Comparison of ENCODE assay signal across 12 cellular contexts in genomic region chr1:224641030-224641429, GRCh38. TPM values are rescaled to one million over a fixed set of nuclear protein-coding genes. Genes with fewer than 3 reads are reported as not detected.
A peak's percentile ranks its signal among the peaks of the same experiment; 100 is the strongest.
DNase-seq lines count a peak whose midpoint lies in the region; ATAC-seq and TF ChIP-seq lines count a peak whose summit lies in the region.
"Had no signal": no experiment of that assay in that cellular context is flagged by ENCODE, and none has a peak within 500 bp of the region (broad histone marks: within the 10 kb centered on the region; RNA-seq: fewer than 3 reads in every experiment).

No MANE protein-coding gene starts in this region.

- peaks cover 9% of the 10 kb centered on the region for H3K4me1 Mint-ChIP-seq in activated CD4-positive, alpha-beta memory T cell treated with anti-CD3 and anti-CD28 coated beads for 36 hours (ENCODE audit: low read depth)
- H3K4me1 Mint-ChIP-seq in activated CD4-positive, alpha-beta memory T cell treated with anti-CD3 and anti-CD28 coated beads, Interleukin-2, amount 10 ng/mL, durations not matched to agents 7 days and 5 days, result peaks cover 18% of the 10 kb centered on the region
- H3K4me1 Mint-ChIP-seq: memory B cell had no signal

- CTCF ChIA-PET in activated CD4-positive, alpha-beta memory T cell treated with anti-CD3 and anti-CD28 coated beads for 36 hours (lab: Charles Lee), result interaction anchor here (0.9 to 1.4 kb wide), 3 partner anchors 128 to 282 kb away, joined by 3 to 7 read pairs (median 3); no protein-coding TSS in a partner anchor
- CTCF ChIA-PET in activated CD4-positive, alpha-beta memory T cell treated with anti-CD3 and anti-CD28 coated beads, Interleukin-2, amount 10 ng/mL, durations not matched to agents 7 days and 5 days (lab: Charles Lee), result interaction anchor here (1.2 to 1.4 kb wide), 3 partner anchors 125 to 210 kb away, joined by 3 read pairs; no protein-coding TSS in a partner anchor

- H3K36me3 ChIP-seq in WERI-Rb-1, result no peaks in the 10 kb centered on the region
- H3K36me3 ChIP-seq: tibial artery had no signal

- TF ChIP-seq CTCF in WERI-Rb-1 (IDR thresholded peaks at IDR 0.05; ENCODE audit: low read depth, low read length) (peak; percentile 62), retinal pigment epithelial cell (conservative IDR thresholded peaks at IDR 0.05; ENCODE audit: low read depth, low read length) (peak; percentile 32), omental fat pad (IDR thresholded peaks at IDR 0.05) (no peak)

- H3K27ac Mint-ChIP-seq in activated CD4-positive, alpha-beta memory T cell treated with anti-CD3 and anti-CD28 coated beads for 36 hours, result no peak overlapping the region
- no peak overlapping the region for H3K27ac Mint-ChIP-seq in activated CD4-positive, alpha-beta memory T cell treated with anti-CD3 and anti-CD28 coated beads, Interleukin-2, amount 10 ng/mL, durations not matched to agents 7 days and 5 days
- H3K27ac Mint-ChIP-seq: memory B cell had no signal

- H3K9me3 ChIP-seq in WERI-Rb-1 (ENCODE audit: severe bottlenecking), result no peaks in the 10 kb centered on the region
- H3K9me3 ChIP-seq: tibial artery had no signal

- peak; percentile 19 for DNase-seq in activated CD4-positive, alpha-beta memory T cell treated with anti-CD3 and anti-CD28 coated beads for 36 hours
- no peak for DNase-seq in activated CD4-positive, alpha-beta memory T cell treated with anti-CD3 and anti-CD28 coated beads, Interleukin-2, amount 10 ng/mL, durations not matched to agents 7 days and 5 days
- DNase-seq in NCI-H1105 (lab: John Stamatoyannopoulos, UW) (peak; percentile 17), WERI-Rb-1 (peak; percentile 75), retinal pigment epithelial cell (ENCODE audit: low read depth) (no peak), omental fat pad (ENCODE audit: low spot score) (no peak)
- DNase-seq: PC-9, tibial artery had no signal

- no peaks in the 10 kb centered on the region for H3K27me3 ChIP-seq in WERI-Rb-1 (ENCODE audit: insufficient read depth, low read depth, severe bottlenecking)
- H3K27me3 ChIP-seq: tibial artery had no signal

- H3K4me3 Mint-ChIP-seq in activated CD4-positive, alpha-beta memory T cell treated with anti-CD3 and anti-CD28 coated beads for 36 hours, result no peak overlapping the region
- H3K4me3 Mint-ChIP-seq in activated CD4-positive, alpha-beta memory T cell treated with anti-CD3 and anti-CD28 coated beads, Interleukin-2, amount 10 ng/mL, durations not matched to agents 7 days and 5 days, result no peak overlapping the region
- H3K4me3 Mint-ChIP-seq: memory B cell had no signal

- H3K27ac ChIP-seq in WERI-Rb-1, result no peak overlapping the region
- H3K27ac ChIP-seq: coronary artery, PC-9, tibial artery had no signal

- H3K4me3 ChIP-seq in WERI-Rb-1 (ENCODE audit: low read depth, low read length) (no peak overlapping the region), retinal pigment epithelial cell (ENCODE audit: low read length) (no peak overlapping the region)
- H3K4me3 ChIP-seq: coronary artery, PC-9, tibial artery had no signal

- H3K36me3 Mint-ChIP-seq in activated CD4-positive, alpha-beta memory T cell treated with anti-CD3 and anti-CD28 coated beads for 36 hours, result no peaks in the 10 kb centered on the region
- H3K36me3 Mint-ChIP-seq in activated CD4-positive, alpha-beta memory T cell treated with anti-CD3 and anti-CD28 coated beads, Interleukin-2, amount 10 ng/mL, durations not matched to agents 7 days and 5 days (ENCODE audit: low read depth), result no peaks in the 10 kb centered on the region
- H3K36me3 Mint-ChIP-seq: memory B cell had no signal

- POLR2A ChIA-PET in activated CD4-positive, alpha-beta memory T cell treated with anti-CD3 and anti-CD28 coated beads for 36 hours (lab: Charles Lee), result no interaction called here
- POLR2A ChIA-PET in activated CD4-positive, alpha-beta memory T cell treated with anti-CD3 and anti-CD28 coated beads, Interleukin-2, amount 10 ng/mL, durations not matched to agents 7 days and 5 days (lab: Charles Lee), result interaction anchor here (0.7 kb wide), 1 partner anchor 821 kb away, joined by 3 read pairs; no protein-coding TSS in a partner anchor

- H3K9me3 Mint-ChIP-seq in activated CD4-positive, alpha-beta memory T cell treated with anti-CD3 and anti-CD28 coated beads for 36 hours, result no peaks in the 10 kb centered on the region
- no peaks in the 10 kb centered on the region for H3K9me3 Mint-ChIP-seq in activated CD4-positive, alpha-beta memory T cell treated with anti-CD3 and anti-CD28 coated beads, Interleukin-2, amount 10 ng/mL, durations not matched to agents 7 days and 5 days
- H3K9me3 Mint-ChIP-seq: memory B cell had no signal

- ATAC-seq in HG02938 (IDR thresholded peaks at IDR 0.05; ENCODE audit: unreplicated experiment) (no peak), omental fat pad (ENCODE audit: low FRiP score) (no peak), HG02763 (IDR thresholded peaks at IDR 0.05; ENCODE audit: unreplicated experiment) (no peak)

- H3K27me3 Mint-ChIP-seq in activated CD4-positive, alpha-beta memory T cell treated with anti-CD3 and anti-CD28 coated beads for 36 hours, result no peaks in the 10 kb centered on the region
- H3K27me3 Mint-ChIP-seq in activated CD4-positive, alpha-beta memory T cell treated with anti-CD3 and anti-CD28 coated beads, Interleukin-2, amount 10 ng/mL, durations not matched to agents 7 days and 5 days, result peaks cover 2% of the 10 kb centered on the region

- intact Hi-C loops in activated CD4-positive, alpha-beta memory T cell treated with anti-CD3 and anti-CD28 coated beads for 36 hours (cut with micrococcal nuclease), result no loop called here

RNA-seq across cellular contexts. Expression of gene CNIH3, which starts 24.9 kb away (rescaled TPM):
- total RNA-seq in activated CD4-positive, alpha-beta memory T cell treated with anti-CD3 and anti-CD28 coated beads for 36 hours, result under 1 TPM; 0.63 to 1.00 TPM
- 1 to 10 TPM; 1.4 to 1.9 TPM for total RNA-seq in activated CD4-positive, alpha-beta memory T cell treated with anti-CD3 and anti-CD28 coated beads, Interleukin-2, amount 10 ng/mL, durations not matched to agents 7 days and 5 days
- 1 to 10 TPM; 1.9 to 4.0 (median 3.4) TPM for total RNA-seq in omental fat pad

Comparison
In these comparisons a context has a peak if more than half of its experiments do, and no peak if none do; other contexts are left out.
1. DNase-seq: peak in activated CD4-positive, alpha-beta memory T cell treated with anti-CD3 and anti-CD28 coated beads for 36 hours (single experiment), NCI-H1105 (single experiment) and WERI-Rb-1 (single experiment); none in activated CD4-positive, alpha-beta memory T cell treated with anti-CD3 and anti-CD28 coated beads, Interleukin-2, amount 10 ng/mL, durations not matched to agents 7 days and 5 days (single experiment), retinal pigment epithelial cell (single experiment) and omental fat pad (single experiment).
2. CTCF ChIP-seq: peak in WERI-Rb-1 (single experiment) and retinal pigment epithelial cell (single experiment); none in omental fat pad (0 of 3).